Comparison of ENCODE assay signal across 1 cellular context in genomic region chr17:82590881-82591539, GRCh38.
TF ChIP-seq lines count a peak whose summit lies in the region.

No MANE protein-coding gene starts in this region.

TF ChIP-seq in SK-N-SH treated with all-trans-retinoic acid at 6 μM for 48 hours, 23 proteins besides CTCF, POLR2A, EP300 and RAD21 (continued from another document):
- TF ChIP-seq CSRNP3 (CRISPR knock-in tag; IDR thresholded peaks at IDR 0.05): no peak
- TF ChIP-seq OSR1 (CRISPR knock-in tag; IDR thresholded peaks at IDR 0.05): no peak
